6 cellular contexts compared by ENCODE assay signal in the genomic region with DNA sequence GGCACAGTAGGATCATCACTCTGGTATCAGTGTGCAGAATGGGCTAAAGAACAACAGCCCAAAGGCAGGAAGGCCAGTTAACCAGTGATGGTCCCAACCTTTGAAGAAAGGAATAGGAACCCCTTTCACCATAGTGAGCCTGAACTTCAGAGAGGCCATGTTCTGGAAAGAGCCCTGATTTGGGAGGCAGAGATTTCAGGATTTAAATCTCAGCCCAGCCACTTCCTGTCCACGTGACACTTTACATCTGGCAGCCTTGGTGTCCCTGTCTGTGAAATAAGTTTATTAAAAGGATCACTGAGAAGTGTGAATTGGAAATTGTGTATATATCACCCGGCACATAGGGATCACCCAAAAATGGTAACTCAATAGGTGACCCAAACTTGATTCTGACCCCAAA. TPM values are rescaled to one million over a fixed set of nuclear protein-coding genes. Genes with fewer than 3 reads are reported as not detected.
"Had no signal": no experiment of that assay in that cellular context is flagged by ENCODE, and none has a peak within 500 bp of the region (broad histone marks: within the 10 kb centered on the region; RNA-seq: fewer than 3 reads in every experiment).

No MANE protein-coding gene starts in this region.

- H3K4me3 Mint-ChIP-seq: HFFc6 had no signal

- H3K4me3 ChIP-seq: GM23248, HAP-1 had no signal

- H3K27ac Mint-ChIP-seq: HFFc6 had no signal

- DNase-seq: GM23248, GOT3, H7, HFFc6 had no signal

RNA-seq across cellular contexts. Expression of a gene that starts 13.0 kb away (rescaled TPM):
- total RNA-seq: HT1080 had no signal

RNA-seq across cellular contexts. Expression of a gene that starts 47.2 kb away (rescaled TPM):
- total RNA-seq: GM23248 had no signal
